8 cellular contexts compared by ENCODE assay signal in genomic region chr3:111338059-111338698, GRCh38.
DNase-seq lines count a peak whose midpoint lies in the region; ATAC-seq and TF ChIP-seq lines count a peak whose summit lies in the region.

No MANE protein-coding gene starts in this region.

- no peaks in the 10 kb centered on the region for H3K36me3 ChIP-seq in IMR-90 (ENCODE audit: control insufficient read depth, insufficient read depth, low read length)
- no peaks in the 10 kb centered on the region for H3K36me3 ChIP-seq in brain microvascular endothelial cell (replicated peaks)

- peak overlapping the region; percentile 75; the same call in 1 of the 2 replicates for H2BK20ac ChIP-seq in IMR-90 (ENCODE audit: low read depth, low read length)

- peak; percentile 95 for TF ChIP-seq RAD21 in IMR-90 (IDR thresholded peaks at IDR 0.05; ENCODE audit: low read length)

- in situ Hi-C loops in IMR-90 (cut with MboI; ENCODE audit: low sequenced_read_pairs): loop anchor here (10.0 kb wide), 2 partner anchors 243 to 1803 kb away; no protein-coding TSS in a partner anchor
- in situ Hi-C loops in brain microvascular endothelial cell (cut with HindIII; ENCODE audit: low pct_ligation_motif_present, low sequenced_read_pairs): no loop called here

- 0 out of 2 replicates have a peak, but pooled peaks have one; percentile 22 for TF ChIP-seq POLR2A in IMR-90 (IDR thresholded peaks at IDR 0.05; ENCODE audit: low read depth, low read length)

- H3K79me1 ChIP-seq in IMR-90 (ENCODE audit: low read depth in 1 of 2, low read length in 2 of 2): no peaks in the 10 kb centered on the region

- no peak overlapping the region for H3K27ac ChIP-seq in IMR-90 (ENCODE audit: insufficient read depth, low read length)
- no peak overlapping the region for H3K27ac ChIP-seq in brain microvascular endothelial cell

- POLR2A ChIA-PET in IMR-90 (lab: Charles Lee; ENCODE audit: unreplicated experiment): no interaction called here

- H3K9ac ChIP-seq in IMR-90 (ENCODE audit: low read depth, low read length): no peak overlapping the region

- H2AK9ac ChIP-seq in IMR-90 (replicated peaks; ENCODE audit: low read depth, low read length, poor library complexity): no peak overlapping the region

- peak overlapping the region; percentile 56 for H2BK120ac ChIP-seq in IMR-90 (ENCODE audit: low read depth, low read length)

- no TSS peak for BruUV-seq in IMR-90 (replicated peaks; lab: Mats Ljungman, UMichigan)

- intact Hi-C loops in IMR-90 (cut with micrococcal nuclease): loop anchor here (2.0 to 10.0 kb wide), 8 partner anchors 61 to 1806 kb away; no protein-coding TSS in a partner anchor
- intact Hi-C loops in left colon (cut with DNase I, micrococcal nuclease): no loop called here

- H3K9me3 ChIP-seq in IMR-90 (ENCODE audit: control insufficient read depth, insufficient read depth, low read length): 0 out of 2 replicates have a peak, but pooled peaks cover 5% of the 10 kb centered on the region

- H3K9me1 ChIP-seq in IMR-90 (ENCODE audit: insufficient read depth, low read length): no peaks in the 10 kb centered on the region

- no peak overlapping the region for H2AFZ ChIP-seq in IMR-90 (replicated peaks; ENCODE audit: low read length, poor library complexity)

- no peaks in the 10 kb centered on the region for H4K20me1 ChIP-seq in IMR-90 (ENCODE audit: insufficient read depth, low read length)

- no peaks in the 10 kb centered on the region; the same call in 1 of the 2 replicates for H3K4me1 ChIP-seq in IMR-90 (ENCODE audit: control insufficient read depth, insufficient read depth, low read length)

- H4K5ac ChIP-seq in IMR-90 (ENCODE audit: low read depth, low read length): no peak overlapping the region

- ATAC-seq in IMR-90 (ENCODE audit: low read depth) (peak; percentile 95), SK-N-SH treated with all-trans-retinoic acid at 6 μM for 48 hours (peak; percentile 94), left colon (peak; percentile 80), HG03139 (IDR thresholded peaks at IDR 0.05; ENCODE audit: unreplicated experiment) (no peak)

- no peak overlapping the region for H3K23ac ChIP-seq in IMR-90 (ENCODE audit: low read depth, low read length)

- dilution Hi-C loops in IMR-90 (cut with HindIII; ENCODE audit: low sequenced_read_pairs, unreplicated experiment): no loop called here

- DNase-seq in activated CD8-positive, alpha-beta memory T cell treated with anti-CD3 and anti-CD28 coated beads for 24 hours: peak; percentile 70
- DNase-seq in activated CD8-positive, alpha-beta memory T cell treated with anti-CD3 and anti-CD28 coated beads, Interleukin-2, amount 50 U/mL, for 48 hours: no peak
- DNase-seq in IMR-90: peak; percentile 86
- peak; percentile 85 for DNase-seq in brain microvascular endothelial cell
- DNase-seq in left colon: peak; percentile 32 to 73
- peak; percentile 60 for DNase-seq in stromal cell of bone marrow (ENCODE audit: low read depth)

- H4K91ac ChIP-seq in IMR-90 (ENCODE audit: insufficient read depth, low read depth, low read length): no peak overlapping the region

- 100% methylated on average over 1 of the region's 4 CpGs; no CpG with 5 or more reads in 1 of the 2 experiments for WGBS in IMR-90 (ENCODE audit: extremely low coverage in 2 of 2, insufficient read length in 1 of 2), 2 experiments

- no peak overlapping the region for H3K14ac ChIP-seq in IMR-90 (replicated peaks; ENCODE audit: low read depth, low read length)

- H2BK15ac ChIP-seq in IMR-90 (ENCODE audit: low read depth, low read length): 0 out of 3 replicates have a peak overlapping the region, but pooled peaks have one; percentile 40

- H3K4me2 ChIP-seq in IMR-90 (ENCODE audit: low read depth, low read length): no peak overlapping the region

- H4K8ac ChIP-seq in IMR-90 (ENCODE audit: low read depth in 2 of 2, low read length in 2 of 2): no peak overlapping the region

- CTCF ChIA-PET in IMR-90 (lab: Yijun Ruan, JAX): interaction anchor here (0.6 to 0.9 kb wide), 3 partner anchors 137 to 1806 kb away, joined by 3 to 6 read pairs (median 4); no protein-coding TSS in a partner anchor

- H3K4me3 ChIP-seq in IMR-90 (ENCODE audit: insufficient read depth, low read depth, low read length) (no peak overlapping the region), brain microvascular endothelial cell (ENCODE audit: low read depth, low read length) (no peak overlapping the region)

- no peak overlapping the region for H2AK5ac ChIP-seq in IMR-90 (ENCODE audit: low read depth, low read length)

- H3K18ac ChIP-seq in IMR-90 (ENCODE audit: low read depth, low read length): no peak overlapping the region

- TF ChIP-seq CTCF in IMR-90 (conservative IDR thresholded peaks at IDR 0.05; ENCODE audit: low read depth, low read length) (peak; percentile 91), brain microvascular endothelial cell (IDR thresholded peaks at IDR 0.05; ENCODE audit: low read depth, low read length, missing control alignments) (peak; percentile 92)

- no peak overlapping the region; the same call in 1 of the 2 replicates for H3K4ac ChIP-seq in IMR-90 (ENCODE audit: low read depth, low read length)

- H3K56ac ChIP-seq in IMR-90 (ENCODE audit: extremely low read depth, insufficient read depth, low read length): no peak overlapping the region

- no peaks in the 10 kb centered on the region for H3K27me3 ChIP-seq in IMR-90 (ENCODE audit: control insufficient read depth, insufficient read depth, low read length)
- no peaks in the 10 kb centered on the region for H3K27me3 ChIP-seq in brain microvascular endothelial cell (replicated peaks)

- no peak overlapping the region for H2BK5ac ChIP-seq in IMR-90 (ENCODE audit: low read depth, low read length, poor library complexity, severe bottlenecking)

TF ChIP-seq in IMR-90, 13 proteins besides CTCF, POLR2A, EP300 and RAD21:
- no peak for TF ChIP-seq MAZ (IDR thresholded peaks at IDR 0.05; ENCODE audit: borderline replicate concordance, low read depth, low read length)
- peak; percentile 90 for TF ChIP-seq SMC3 (IDR thresholded peaks at IDR 0.05; ENCODE audit: low read depth, low read length)
- no peak for TF ChIP-seq NFE2L2 (IDR thresholded peaks at IDR 0.05; ENCODE audit: low read depth, low read length)
TF ChIP-seq in IMR-90: peak in this region for 1.

TF ChIP-seq in SK-N-SH treated with all-trans-retinoic acid at 6 μM for 48 hours, 23 proteins besides CTCF, POLR2A, EP300 and RAD21:
- TF ChIP-seq BACH2 (CRISPR knock-in tag; IDR thresholded peaks at IDR 0.05; ENCODE audit: borderline replicate concordance) (no peak), SNAI2 (CRISPR knock-in tag; IDR thresholded peaks at IDR 0.05) (no peak), ESRRG (CRISPR knock-in tag; IDR thresholded peaks at IDR 0.05) (no peak), CREB5 (CRISPR knock-in tag; IDR thresholded peaks at IDR 0.05; ENCODE audit: low read depth) (no peak), POU6F1 (CRISPR knock-in tag; IDR thresholded peaks at IDR 0.05; ENCODE audit: borderline replicate concordance, low read depth) (no peak), ISL1 (CRISPR knock-in tag; IDR thresholded peaks at IDR 0.05) (no peak), PPARA (CRISPR knock-in tag; IDR thresholded peaks at IDR 0.05; ENCODE audit: borderline replicate concordance) (no peak), ZNF70 (CRISPR knock-in tag; IDR thresholded peaks at IDR 0.05) (no peak), ZFP30 (CRISPR knock-in tag; IDR thresholded peaks at IDR 0.05) (no peak), ZNF8 (CRISPR knock-in tag; IDR thresholded peaks at IDR 0.05) (no peak), ZNF565 (CRISPR knock-in tag; conservative IDR thresholded peaks at IDR 0.05; ENCODE audit: low read depth) (no peak), OSR1 (CRISPR knock-in tag; IDR thresholded peaks at IDR 0.05) (no peak), ZC3H10 (CRISPR knock-in tag; IDR thresholded peaks at IDR 0.05) (no peak), CSRNP3 (CRISPR knock-in tag; IDR thresholded peaks at IDR 0.05) (no peak), ARNTL (CRISPR knock-in tag; IDR thresholded peaks at IDR 0.05; ENCODE audit: borderline replicate concordance, low read depth) (no peak), CSDC2 (CRISPR knock-in tag; IDR thresholded peaks at IDR 0.05) (no peak), TOX (CRISPR knock-in tag; IDR thresholded peaks at IDR 0.05; ENCODE audit: borderline replicate concordance) (no peak)
